In genomic region chr2:46858697-46859080, GRCh38 we compare ENCODE assay signal across 15 cellular contexts. TPM values are rescaled to one million over a fixed set of nuclear protein-coding genes. Genes with fewer than 3 reads are reported as not detected.
DNase-seq lines count a peak whose midpoint lies in the region; ATAC-seq and TF ChIP-seq lines count a peak whose summit lies in the region.
"Had no signal": no experiment of that assay in that cellular context is flagged by ENCODE, and none has a peak within 500 bp of the region (broad histone marks: within the 10 kb centered on the region; RNA-seq: fewer than 3 reads in every experiment).

No MANE protein-coding gene starts in this region.

- H3K27me3 ChIP-seq in hepatocyte (no peaks in the 10 kb centered on the region), subcutaneous abdominal adipose tissue (ENCODE audit: control insufficient read depth in 5 of 5, insufficient read depth in 4 of 5, low read length in 5 of 5) (no peaks in the 10 kb centered on the region)
- H3K27me3 ChIP-seq: SJCRH30 had no signal

- peak overlapping the region; percentile 58 for H3K27ac ChIP-seq in hepatocyte
- peak overlapping the region; percentile 48 for H3K27ac ChIP-seq in subcutaneous abdominal adipose tissue (ENCODE audit: low read depth, low read length)
- H3K27ac ChIP-seq: parathyroid adenoma, SJCRH30 had no signal

- H3K4me3 ChIP-seq in hepatocyte (no peak overlapping the region), subcutaneous abdominal adipose tissue (ENCODE audit: low read depth in 1 of 5, low read length in 5 of 5) (no peak overlapping the region)
- H3K4me3 ChIP-seq: SJCRH30 had no signal

- in situ Hi-C loops in G401 (cut with HindIII; ENCODE audit: low sequenced_read_pairs), result no loop called here

- no peak overlapping the region for H3K9ac ChIP-seq in subcutaneous abdominal adipose tissue (ENCODE audit: low read length in 5 of 5)
- H3K9ac ChIP-seq: parathyroid adenoma had no signal

- H3K9me3 ChIP-seq in hepatocyte (ENCODE audit: low read depth), result no peaks in the 10 kb centered on the region
- H3K9me3 ChIP-seq in subcutaneous abdominal adipose tissue (ENCODE audit: control insufficient read depth in 5 of 5, low read length in 5 of 5), result no peaks in the 10 kb centered on the region
- H3K9me3 ChIP-seq: SJCRH30 had no signal

- no peaks in the 10 kb centered on the region for H3K9me2 ChIP-seq in hepatocyte (replicated peaks; ENCODE audit: insufficient read depth)

- 87% methylated on average over 4 of the region's 4 CpGs for WGBS in hepatocyte (ENCODE audit: low lambda C conversion rate, missing lambda C conversion rate)

- H3K4me2 ChIP-seq in hepatocyte, result no peak overlapping the region

- H3K4me1 ChIP-seq in hepatocyte (ENCODE audit: insufficient read depth), result no peaks in the 10 kb centered on the region
- peaks cover 5 to 32% (median 17%) of the 10 kb centered on the region in 5 donors for H3K4me1 ChIP-seq in subcutaneous abdominal adipose tissue (ENCODE audit: control insufficient read depth in 5 of 5, insufficient read depth in 5 of 5, low read length in 5 of 5)
- H3K4me1 ChIP-seq: parathyroid adenoma had no signal

- H3K36me3 ChIP-seq in hepatocyte (replicated peaks; ENCODE audit: insufficient read depth, low read depth) (no peaks in the 10 kb centered on the region), subcutaneous abdominal adipose tissue (ENCODE audit: control insufficient read depth in 5 of 5, insufficient read depth in 5 of 5, low read length in 5 of 5) (no peaks in the 10 kb centered on the region)
- H3K36me3 ChIP-seq: SJCRH30 had no signal

- H3K79me2 ChIP-seq in hepatocyte, result no peaks in the 10 kb centered on the region
- H3K79me2 ChIP-seq: parathyroid adenoma had no signal

- DNase-seq in GM04503 (ENCODE audit: low read depth), result peak; percentile 100
- peak; percentile 73 for DNase-seq in astrocyte of the hippocampus (ENCODE audit: low read depth, low spot score)
- DNase-seq in hepatocyte (ENCODE audit: low spot score), result no peak
- DNase-seq in medulla oblongata (ENCODE audit: extremely low spot score), result no peak
- DNase-seq in G401 (ENCODE audit: low spot score), result no peak
- DNase-seq: CD4-positive, CD25-positive, alpha-beta regulatory T cell; hypothalamus; Karpas-422; SJCRH30; stimulated activated CD4-positive, alpha-beta T cell treated with anti-CD3 and anti-CD28 coated beads, Interleukin-4, amount 100 ng/mL, for 24 hours; stimulated activated naive CD4-positive, alpha-beta T cell had no signal

- H2AFZ ChIP-seq in hepatocyte, result no peak overlapping the region
- H2AFZ ChIP-seq: parathyroid adenoma had no signal

- no peaks in the 10 kb centered on the region for H4K20me1 ChIP-seq in hepatocyte (ENCODE audit: insufficient read depth, poor library complexity, severe bottlenecking)

- ATAC-seq in HG02885 (IDR thresholded peaks at IDR 0.05; ENCODE audit: poor library complexity, unreplicated experiment) (no peak), HG02884 (IDR thresholded peaks at IDR 0.05; ENCODE audit: unreplicated experiment) (no peak)

- no peak for TF ChIP-seq CTCF in hepatocyte (IDR thresholded peaks at IDR 0.05; ENCODE audit: poor library complexity)

RNA-seq across cellular contexts. Expression of gene MCFD2, which starts 56.9 kb away (rescaled TPM):
- total RNA-seq in hepatocyte, result 196 and 203 TPM in 2 replicates
- polyA plus RNA-seq in hepatocyte, result 144 and 161 TPM in 2 replicates
- 100 and 127 TPM in 2 replicates for total RNA-seq in G401 (2014; rRNA removed; shearing (Covaris generic))

Comparison
In these comparisons a context has a peak if more than half of its experiments do, and no peak if none do; other contexts are left out.
1. DNase-seq: peak in GM04503 (single experiment) and astrocyte of the hippocampus (single experiment); none in hepatocyte (single experiment), medulla oblongata (single experiment) and G401 (single experiment).